In the genomic region with DNA sequence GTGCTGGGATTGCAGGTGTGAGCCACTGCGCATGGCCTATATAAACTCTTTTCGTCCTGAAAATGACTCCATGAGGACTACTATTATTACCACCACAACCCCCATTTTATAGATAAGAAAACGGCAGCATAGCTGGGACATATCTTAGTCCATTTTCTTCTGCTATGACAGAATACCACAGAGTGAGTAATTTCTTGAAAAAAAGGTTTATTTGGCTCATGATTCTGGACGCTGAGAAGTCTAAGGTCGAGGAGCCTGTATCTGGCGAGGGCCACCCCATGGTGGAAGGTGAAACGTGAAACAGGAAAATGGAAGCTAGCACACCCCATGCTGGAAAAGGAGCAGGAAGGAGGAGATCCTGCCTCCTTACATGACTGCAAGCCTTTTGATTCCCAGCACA, we compare ENCODE assay signal across 30 cellular contexts.
"Had no signal": no experiment of that assay in that cellular context is flagged by ENCODE, and none has a peak within 500 bp of the region (broad histone marks: within the 10 kb centered on the region; RNA-seq: fewer than 3 reads in every experiment).

No MANE protein-coding gene starts in this region.

- H3K36me3 ChIP-seq: MG63, WERI-Rb-1 had no signal

- H3K27me3 Mint-ChIP-seq: activated CD4-positive, alpha-beta memory T cell treated with anti-CD3 and anti-CD28 coated beads, Interleukin-2, amount 10 ng/mL, durations not matched to agents 7 days and 5 days; activated CD4-positive, alpha-beta T cell treated with anti-CD3 and anti-CD28 coated beads for 36 hours; activated naive CD8-positive, alpha-beta T cell treated with anti-CD3 and anti-CD28 coated beads for 36 hours had no signal

- H3K9me3 Mint-ChIP-seq: activated CD4-positive, alpha-beta memory T cell treated with anti-CD3 and anti-CD28 coated beads, Interleukin-2, amount 10 ng/mL, durations not matched to agents 7 days and 5 days; activated naive CD4-positive, alpha-beta T cell treated with anti-CD3 and anti-CD28 coated beads, Interleukin-2, amount 10 ng/mL, durations not matched to agents 7 days and 5 days; activated naive CD8-positive, alpha-beta T cell treated with anti-CD3 and anti-CD28 coated beads for 36 hours; activated T-helper 2 cell treated with anti-CD3 and anti-CD28 coated beads, Interferon-gamma antibody, Interleukin-2, Interleukin-4, amounts not matched to agents 10 μg/mL and 5 μg/mL and 100 μg/mL, durations not matched to agents 14 hours and 24 hours and 36 hours had no signal

- DNase-seq: activated CD4-positive, alpha-beta memory T cell treated with anti-CD3 and anti-CD28 coated beads, Interleukin-2, amount 10 ng/mL, durations not matched to agents 7 days and 5 days; activated CD4-positive, alpha-beta T cell treated with anti-CD3 and anti-CD28 coated beads for 36 hours; activated CD4-positive, alpha-beta T cell treated with anti-CD3 and anti-CD28 coated beads, Interleukin-2, amount 50 U/mL, for 1 hour; activated gamma-delta T cell treated with Interleukin-2 at 50 U/mL for 16 hours; activated naive CD4-positive, alpha-beta T cell treated with anti-CD3 and anti-CD28 coated beads, Interleukin-2, amount 10 ng/mL, durations not matched to agents 7 days and 5 days; activated naive CD8-positive, alpha-beta T cell treated with anti-CD3 and anti-CD28 coated beads for 36 hours; activated T-cell treated with anti-CD3 and anti-CD28 coated beads for 4 hours; activated T-cell treated with anti-CD3 and anti-CD28 coated beads, Interleukin-2, amount 50 U/mL, for 48 hours; anterior cingulate cortex; MG63; MV-4-11; NCI-H1092 treated with DMSO at 0.1 percent for 48 hours; NCI-H1417 treated with DMSO at 0.1 percent for 48 hours; NCI-H1694; NCI-H2029; NCI-H2107; NCI-H2171 treated with DMSO at 0.1 percent for 48 hours; NCI-H226; NCI-H526 treated with DMSO at 0.1 percent for 48 hours; NCI-H82; NK-92 treated with Interleukin-12 subunit alpha and Interleukin-12 subunit beta, amount 100 ng/mL, for 24 hours; OCI-M1; RPMI8226; T-helper 1 cell; WERI-Rb-1 had no signal

- H3K4me3 ChIP-seq: MG63, SK-N-MC had no signal

- H3K27ac ChIP-seq: SK-N-MC, WERI-Rb-1 had no signal

- H3K4me3 Mint-ChIP-seq: activated CD4-positive, alpha-beta memory T cell treated with anti-CD3 and anti-CD28 coated beads, Interleukin-2, amount 10 ng/mL, durations not matched to agents 7 days and 5 days; activated CD4-positive, alpha-beta T cell treated with anti-CD3 and anti-CD28 coated beads for 36 hours; activated naive CD4-positive, alpha-beta T cell treated with anti-CD3 and anti-CD28 coated beads, Interleukin-2, amount 10 ng/mL, durations not matched to agents 7 days and 5 days; activated naive CD8-positive, alpha-beta T cell treated with anti-CD3 and anti-CD28 coated beads for 36 hours had no signal

- FAIRE-seq: bronchial epithelial cell had no signal

- H3K36me3 Mint-ChIP-seq: activated naive CD4-positive, alpha-beta T cell treated with anti-CD3 and anti-CD28 coated beads, Interleukin-2, amount 10 ng/mL, durations not matched to agents 7 days and 5 days; activated naive CD8-positive, alpha-beta T cell treated with anti-CD3 and anti-CD28 coated beads for 36 hours had no signal

- H3K4me1 Mint-ChIP-seq: activated naive CD8-positive, alpha-beta T cell treated with anti-CD3 and anti-CD28 coated beads for 36 hours had no signal

- ATAC-seq: activated CD4-positive, alpha-beta T cell treated with anti-CD3 and anti-CD28 coated beads for 36 hours; Panc1; Right ventricle myocardium inferior had no signal

- H3K27ac Mint-ChIP-seq: activated CD4-positive, alpha-beta memory T cell treated with anti-CD3 and anti-CD28 coated beads, Interleukin-2, amount 10 ng/mL, durations not matched to agents 7 days and 5 days; activated CD4-positive, alpha-beta T cell treated with anti-CD3 and anti-CD28 coated beads for 36 hours; activated naive CD4-positive, alpha-beta T cell treated with anti-CD3 and anti-CD28 coated beads, Interleukin-2, amount 10 ng/mL, durations not matched to agents 7 days and 5 days; activated naive CD8-positive, alpha-beta T cell treated with anti-CD3 and anti-CD28 coated beads for 36 hours; activated T-helper 2 cell treated with anti-CD3 and anti-CD28 coated beads, Interferon-gamma antibody, Interleukin-2, Interleukin-4, amounts not matched to agents 10 μg/mL and 5 μg/mL and 100 μg/mL, durations not matched to agents 14 hours and 24 hours and 36 hours had no signal

- H3K27me3 ChIP-seq: MG63 had no signal

- H3K9me3 ChIP-seq: MG63 had no signal
